ENCODE assay signal across 22 cellular contexts in genomic region chr1:24421502-24421901, GRCh38. TPM values are rescaled to one million over a fixed set of nuclear protein-coding genes. Genes with fewer than 3 reads are reported as not detected.
A peak's percentile ranks its signal among the peaks of the same experiment; 100 is the strongest.
DNase-seq lines count a peak whose midpoint lies in the region; ATAC-seq and TF ChIP-seq lines count a peak whose summit lies in the region.
"Had no signal": no experiment of that assay in that cellular context is flagged by ENCODE, and none has a peak within 500 bp of the region (broad histone marks: within the 10 kb centered on the region; RNA-seq: fewer than 3 reads in every experiment).

No MANE protein-coding gene starts in this region.

- DNase-seq in GM10266 (ENCODE audit: extremely low spot score) (no peak), IMR-90 (no peak), chondrocyte (ENCODE audit: low spot score) (no peak), lung (ENCODE audit: low spot score) (peak; percentile 10), left cardiac atrium (no peak), cerebellar cortex (ENCODE audit: low spot score) (no peak), AG20443 (ENCODE audit: low spot score) (no peak), NCI-H526 (lab: John Stamatoyannopoulos, UW) (no peak)
- DNase-seq: activated CD4-positive, alpha-beta T cell treated with anti-CD3 and anti-CD28 coated beads for 1 hour; activated CD8-positive, alpha-beta memory T cell treated with anti-CD3 and anti-CD28 coated beads, Interleukin-2, amount 10 ng/mL, durations not matched to agents 7 days and 5 days; kidney; mesenchymal stem cell; natural killer cell; NCI-H1930; NCI-H510A; posterior cingulate gyrus; small intestine; stimulated activated CD4-positive, alpha-beta T cell treated with anti-CD3 and anti-CD28 coated beads, Interleukin-4, amount 100 ng/mL, for 4 hours; T-helper 9 cell had no signal

- no peak overlapping the region for H2AK5ac ChIP-seq in IMR-90 (ENCODE audit: low read depth, low read length)

- no CpG with 5 or more reads among the region's 2 CpGs for WGBS in IMR-90 (ENCODE audit: extremely low coverage in 2 of 2, insufficient read length in 1 of 2), 2 experiments
- 65 to 85% methylated on average over 2 of the region's 2 CpGs for WGBS in lung, 2 donors

- no peak overlapping the region for H3K18ac ChIP-seq in IMR-90 (ENCODE audit: low read depth, low read length)

- in situ Hi-C loops in IMR-90 (cut with MboI; ENCODE audit: low sequenced_read_pairs), result no loop called here

- BruUV-seq in IMR-90 (replicated peaks; lab: Mats Ljungman, UMichigan), result no TSS peak

- no peak for TF ChIP-seq POLR2A in IMR-90 (IDR thresholded peaks at IDR 0.05; ENCODE audit: low read depth, low read length)

- dilution Hi-C loops in IMR-90 (cut with HindIII; ENCODE audit: low sequenced_read_pairs, unreplicated experiment), result no loop called here

- H3K14ac ChIP-seq in IMR-90 (replicated peaks; ENCODE audit: low read depth, low read length), result no peak overlapping the region; the same call in 1 of the 2 replicates

- no peak overlapping the region for H3K56ac ChIP-seq in IMR-90 (ENCODE audit: extremely low read depth, insufficient read depth, low read length)

- H3K36me3 ChIP-seq in IMR-90 (ENCODE audit: control insufficient read depth, insufficient read depth, low read length), result peaks cover 16% of the 10 kb centered on the region; the same call in 1 of the 2 replicates
- H3K36me3 ChIP-seq in lung (ENCODE audit: control insufficient read depth in 2 of 2, insufficient read depth in 2 of 2, low read length in 2 of 2), result peaks cover 2 to 5% of the 10 kb centered on the region in 2 donors

- no peak overlapping the region for H2AFZ ChIP-seq in IMR-90 (replicated peaks; ENCODE audit: low read length, poor library complexity)
- H2AFZ ChIP-seq: hepatocyte had no signal

- TF ChIP-seq RAD21 in IMR-90 (IDR thresholded peaks at IDR 0.05; ENCODE audit: low read length), result no peak

- H3K27ac Mint-ChIP-seq in chondrocyte (ENCODE audit: unreplicated experiment), result no peak overlapping the region
- H3K27ac Mint-ChIP-seq: activated CD8-positive, alpha-beta memory T cell treated with anti-CD3 and anti-CD28 coated beads, Interleukin-2, amount 10 ng/mL, durations not matched to agents 7 days and 5 days; natural killer cell had no signal

- no peak overlapping the region for H3K23ac ChIP-seq in IMR-90 (ENCODE audit: low read depth, low read length)

- no peak overlapping the region for H3K4me3 Mint-ChIP-seq in chondrocyte (ENCODE audit: unreplicated experiment)
- H3K4me3 Mint-ChIP-seq: activated CD8-positive, alpha-beta memory T cell treated with anti-CD3 and anti-CD28 coated beads, Interleukin-2, amount 10 ng/mL, durations not matched to agents 7 days and 5 days; activated T-helper 17 cell treated with anti-CD3 and anti-CD28 coated beads, Interleukin-2, amount 50 U/mL, for 72 hours; natural killer cell had no signal

- H4K20me1 ChIP-seq in IMR-90 (ENCODE audit: insufficient read depth, low read length), result 0 out of 2 replicates have a peak, but pooled peaks cover 2% of the 10 kb centered on the region

- POLR2A ChIA-PET in IMR-90 (lab: Charles Lee; ENCODE audit: unreplicated experiment), result no interaction called here

- H3K4ac ChIP-seq in IMR-90 (ENCODE audit: low read depth, low read length), result no peak overlapping the region

- H3K36me3 Mint-ChIP-seq in chondrocyte (ENCODE audit: low read depth), result peaks cover 18% of the 10 kb centered on the region

- no peak for ATAC-seq in IMR-90 (ENCODE audit: low read depth)
- ATAC-seq in lung (ENCODE audit: insufficient read depth, low FRiP score), result no peak
- no peak for ATAC-seq in left cardiac atrium
- ATAC-seq: activated CD8-positive, alpha-beta memory T cell treated with anti-CD3 and anti-CD28 coated beads, Interleukin-2, amount 10 ng/mL, durations not matched to agents 7 days and 5 days; activated T-helper 17 cell treated with anti-CD3 and anti-CD28 coated beads, Interleukin-2, amount 50 U/mL, for 72 hours; natural killer cell had no signal

- H3K27ac ChIP-seq in IMR-90 (ENCODE audit: insufficient read depth, low read length) (no peak overlapping the region), lung (ENCODE audit: low read depth in 1 of 2, low read length in 1 of 2) (no peak overlapping the region)
- H3K27ac ChIP-seq: hepatocyte, SJSA1 had no signal

- no peak overlapping the region for H4K8ac ChIP-seq in IMR-90 (ENCODE audit: low read depth in 2 of 2, low read length in 2 of 2)

- no peak overlapping the region for H2BK120ac ChIP-seq in IMR-90 (ENCODE audit: low read depth, low read length)

- H3K9ac ChIP-seq in IMR-90 (ENCODE audit: low read depth, low read length), result no peak overlapping the region

- H3K9me3 ChIP-seq in IMR-90 (ENCODE audit: control insufficient read depth, insufficient read depth, low read length) (no peaks in the 10 kb centered on the region), lung (ENCODE audit: control insufficient read depth in 2 of 2, insufficient read depth in 1 of 2, low read length in 1 of 2) (no peaks in the 10 kb centered on the region)
- H3K9me3 ChIP-seq: SJSA1 had no signal

- intact Hi-C loops in IMR-90 (cut with micrococcal nuclease), result no loop called here
- intact Hi-C loops in left cardiac atrium (cut with DNase I), result no loop called here

- no peak overlapping the region for H3K4me2 ChIP-seq in IMR-90 (ENCODE audit: low read depth, low read length)
- H3K4me2 ChIP-seq: hepatocyte had no signal

- H4K5ac ChIP-seq in IMR-90 (ENCODE audit: low read depth, low read length), result no peak overlapping the region

- CTCF ChIA-PET in IMR-90 (lab: Yijun Ruan, JAX), result no interaction called here

- H3K27me3 Mint-ChIP-seq in chondrocyte (ENCODE audit: low read depth), result no peaks in the 10 kb centered on the region
- H3K27me3 Mint-ChIP-seq: activated CD8-positive, alpha-beta memory T cell treated with anti-CD3 and anti-CD28 coated beads, Interleukin-2, amount 10 ng/mL, durations not matched to agents 7 days and 5 days; activated T-helper 17 cell treated with anti-CD3 and anti-CD28 coated beads, Interleukin-2, amount 50 U/mL, for 72 hours had no signal

- no peak overlapping the region for H4K91ac ChIP-seq in IMR-90 (ENCODE audit: insufficient read depth, low read depth, low read length)

- H3K4me3 ChIP-seq in IMR-90 (ENCODE audit: insufficient read depth, low read depth, low read length) (no peak overlapping the region), lung (no peak overlapping the region)
- H3K4me3 ChIP-seq: hepatocyte, SJSA1 had no signal

- H3K79me1 ChIP-seq in IMR-90 (ENCODE audit: low read depth in 1 of 2, low read length in 2 of 2), result peaks cover 31 to 55% of the 10 kb centered on the region in 2 experiments; a peak in 3 of 4 replicates

- H3K9me3 Mint-ChIP-seq in chondrocyte (ENCODE audit: low read depth), result no peaks in the 10 kb centered on the region
- H3K9me3 Mint-ChIP-seq: activated T-helper 17 cell treated with anti-CD3 and anti-CD28 coated beads, Interleukin-2, amount 50 U/mL, for 72 hours; natural killer cell had no signal

- H2BK20ac ChIP-seq in IMR-90 (ENCODE audit: low read depth, low read length), result no peak overlapping the region

- peaks cover 21% of the 10 kb centered on the region for H3K9me1 ChIP-seq in IMR-90 (ENCODE audit: insufficient read depth, low read length)

- TF ChIP-seq CTCF in GM10266 (IDR thresholded peaks at IDR 0.05; ENCODE audit: control insufficient read depth, insufficient read depth, low read depth, missing control alignments) (peak; percentile 16), IMR-90 (conservative IDR thresholded peaks at IDR 0.05; ENCODE audit: low read depth, low read length) (0 out of 2 replicates have a peak, but pooled peaks have one; percentile 6), chondrocyte (IDR thresholded peaks at IDR 0.05) (peak; percentile 3), lung (IDR thresholded peaks at IDR 0.05; ENCODE audit: control extremely low read depth, extremely low read depth) (no peak)

- no peak overlapping the region for H2BK5ac ChIP-seq in IMR-90 (ENCODE audit: low read depth, low read length, poor library complexity, severe bottlenecking)

- peaks cover 15% of the 10 kb centered on the region for H3K4me1 ChIP-seq in IMR-90 (ENCODE audit: control insufficient read depth, insufficient read depth, low read length)
- peaks cover 0 to 6% of the 10 kb centered on the region in 2 donors for H3K4me1 ChIP-seq in lung (ENCODE audit: control insufficient read depth in 2 of 2, insufficient read depth in 2 of 2, low read length in 2 of 2)

- H3K4me1 Mint-ChIP-seq in chondrocyte (ENCODE audit: low read depth), result peaks cover 22% of the 10 kb centered on the region

- no peak overlapping the region for H2BK15ac ChIP-seq in IMR-90 (ENCODE audit: low read depth, low read length)

- no peaks in the 10 kb centered on the region for H3K27me3 ChIP-seq in IMR-90 (ENCODE audit: control insufficient read depth, insufficient read depth, low read length)
- H3K27me3 ChIP-seq in lung (ENCODE audit: control insufficient read depth, insufficient read depth), result no peaks in the 10 kb centered on the region
- H3K27me3 ChIP-seq: hepatocyte, SJSA1 had no signal

- no peak overlapping the region for H2AK9ac ChIP-seq in IMR-90 (replicated peaks; ENCODE audit: low read depth, low read length, poor library complexity)

TF ChIP-seq in IMR-90, 13 proteins besides CTCF, POLR2A, EP300 and RAD21 (continues in another document):
- TF ChIP-seq FOS (IDR thresholded peaks at IDR 0.05; ENCODE audit: low read depth, low read length), result no peak
- TF ChIP-seq, protein P1, sequence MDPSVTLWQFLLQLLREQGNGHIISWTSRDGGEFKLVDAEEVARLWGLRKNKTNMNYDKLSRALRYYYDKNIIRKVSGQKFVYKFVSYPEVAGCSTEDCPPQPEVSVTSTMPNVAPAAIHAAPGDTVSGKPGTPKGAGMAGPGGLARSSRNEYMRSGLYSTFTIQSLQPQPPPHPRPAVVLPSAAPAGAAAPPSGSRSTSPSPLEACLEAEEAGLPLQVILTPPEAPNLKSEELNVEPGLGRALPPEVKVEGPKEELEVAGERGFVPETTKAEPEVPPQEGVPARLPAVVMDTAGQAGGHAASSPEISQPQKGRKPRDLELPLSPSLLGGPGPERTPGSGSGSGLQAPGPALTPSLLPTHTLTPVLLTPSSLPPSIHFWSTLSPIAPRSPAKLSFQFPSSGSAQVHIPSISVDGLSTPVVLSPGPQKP (IDR thresholded peaks at IDR 0.05; ENCODE audit: borderline replicate concordance, low read depth, low read length), result no peak

RNA-seq across cellular contexts. Expression of gene NIPAL3, which starts 5.9 kb away (rescaled TPM):
- 95.3 and 123 TPM in 2 replicates for total RNA-seq in IMR-90 (2012; rRNA removed)
- 49.0 and 55.0 TPM in 2 replicates for polyA plus RNA-seq in IMR-90 (2012; rRNA removed)
- 56.5 and 99.1 TPM in 2 replicates for polyA plus RNA-seq in IMR-90 (2012; cell fraction: cytosol; rRNA removed)
- polyA plus RNA-seq in IMR-90 (2012; cell fraction: nucleus; rRNA removed; ENCODE audit: low replicate concordance), result 25.9 and 38.1 TPM in 2 replicates
- 27.1 to 35.3 TPM (median 29.3 TPM) in 3 replicates for total RNA-seq in chondrocyte
- total RNA-seq in lung, result 10 to 100 TPM; 25.7 to 31.8 TPM
- 10 to 100 TPM; 11.9 to 14.0 TPM for polyA plus RNA-seq in lung
- total RNA-seq in left cardiac atrium, result 10 to 100 TPM; 20.4 to 26.2 TPM

RNA-seq across cellular contexts. Expression of gene STPG1, which starts 7.9 kb away (rescaled TPM):
- total RNA-seq in IMR-90 (2012; rRNA removed) (3.0 and 3.6 TPM in 2 replicates), chondrocyte (5.0 to 6.8 TPM (median 5.8 TPM) in 3 replicates), lung (10 to 100 TPM in 1 of 2 donors, 1 to 10 TPM in 1; 10.0 to 13.5 TPM), left cardiac atrium (1 to 10 TPM; 4.6 to 6.6 TPM)
- polyA plus RNA-seq in IMR-90 (2012; rRNA removed) (6.5 and 7.5 TPM in 2 replicates), lung (1 to 10 TPM; 6.7 to 9.5 TPM)
- 4.3 and 4.5 TPM in 2 replicates for polyA plus RNA-seq in IMR-90 (2012; cell fraction: cytosol; rRNA removed)
- 4.0 and 5.8 TPM in 2 replicates for polyA plus RNA-seq in IMR-90 (2012; cell fraction: nucleus; rRNA removed; ENCODE audit: low replicate concordance)
